In genomic region chr14:57179273-57179672, GRCh38 we compare ENCODE assay signal across 30 cellular contexts.
"Had no signal": no experiment of that assay in that cellular context is flagged by ENCODE, and none has a peak within 500 bp of the region (broad histone marks: within the 10 kb centered on the region; RNA-seq: fewer than 3 reads in every experiment).

No MANE protein-coding gene starts in this region.

- H3K9me3 ChIP-seq: adrenal gland, body of pancreas, esophagus squamous epithelium, gastroesophageal sphincter, heart left ventricle had no signal

- H3K27me3 ChIP-seq: body of pancreas, gastroesophageal sphincter had no signal

- H3K4me3 Mint-ChIP-seq: activated B cell treated with CpG ODN at 0.5 μM for 24 hours; activated CD8-positive, alpha-beta T cell treated with anti-CD3 and anti-CD28 coated beads for 36 hours; activated naive CD4-positive, alpha-beta T cell treated with anti-CD3 and anti-CD28 coated beads for 36 hours; activated naive CD4-positive, alpha-beta T cell treated with anti-CD3 and anti-CD28 coated beads, Interleukin-2, amount 50 U/mL, for 24 hours; activated naive CD8-positive, alpha-beta T cell treated with anti-CD3 and anti-CD28 coated beads for 36 hours; activated naive CD8-positive, alpha-beta T cell treated with anti-CD3 and anti-CD28 coated beads, Interleukin-2, amount 50 U/mL, for 24 hours; activated T-cell treated with anti-CD3 and anti-CD28 coated beads, Interleukin-2, amount 50 U/mL, for 4 hours; activated T-helper 1 cell treated with anti-CD3 and anti-CD28 coated beads, Interleukin-12 subunit alpha, Interleukin-12 subunit beta, Interleukin-2, Interleukin-4 antibody, amounts not matched to agents 30 ng/mL and 10 ng/mL and 1 ng/mL, durations not matched to agents 14 hours and 24 hours and 36 hours; effector memory CD8-positive, alpha-beta T cell had no signal

- H3K27ac ChIP-seq: adrenal gland, body of pancreas, epithelial cell of prostate, esophagus squamous epithelium, gastroesophageal sphincter, heart left ventricle had no signal

- H3K9me3 Mint-ChIP-seq: activated B cell treated with CpG ODN at 0.5 μM for 24 hours; activated CD8-positive, alpha-beta T cell treated with anti-CD3 and anti-CD28 coated beads for 36 hours; activated naive CD4-positive, alpha-beta T cell treated with anti-CD3 and anti-CD28 coated beads for 36 hours; activated naive CD4-positive, alpha-beta T cell treated with anti-CD3 and anti-CD28 coated beads, Interleukin-2, amount 50 U/mL, for 24 hours; activated naive CD8-positive, alpha-beta T cell treated with anti-CD3 and anti-CD28 coated beads for 36 hours; activated naive CD8-positive, alpha-beta T cell treated with anti-CD3 and anti-CD28 coated beads, Interleukin-2, amount 50 U/mL, for 24 hours; activated T-cell treated with anti-CD3 and anti-CD28 coated beads, Interleukin-2, amount 50 U/mL, for 4 hours; activated T-helper 1 cell treated with anti-CD3 and anti-CD28 coated beads, Interleukin-12 subunit alpha, Interleukin-12 subunit beta, Interleukin-2, Interleukin-4 antibody, amounts not matched to agents 30 ng/mL and 10 ng/mL and 1 ng/mL, durations not matched to agents 14 hours and 24 hours and 36 hours; activated T-helper 2 cell treated with anti-CD3 and anti-CD28 coated beads, Interferon-gamma antibody, Interleukin-2, Interleukin-4, amounts not matched to agents 10 μg/mL and 5 μg/mL and 100 μg/mL, durations not matched to agents 14 hours and 24 hours and 36 hours; effector memory CD8-positive, alpha-beta T cell had no signal

- ATAC-seq: activated CD4-positive, CD25-positive, alpha-beta regulatory T cell treated with anti-CD3 and anti-CD28 coated beads, Interleukin-2, amount 50 U/mL, for 24 hours; activated CD8-positive, alpha-beta T cell treated with anti-CD3 and anti-CD28 coated beads for 36 hours; activated naive CD8-positive, alpha-beta T cell treated with anti-CD3 and anti-CD28 coated beads, Interleukin-2, amount 50 U/mL, for 24 hours; activated T-cell treated with anti-CD3 and anti-CD28 coated beads, Interleukin-2, amount 50 U/mL, for 4 hours; body of pancreas; effector memory CD8-positive, alpha-beta T cell; gastroesophageal sphincter; heart left ventricle had no signal

- H3K27ac Mint-ChIP-seq: activated B cell treated with CpG ODN at 0.5 μM for 24 hours; activated CD8-positive, alpha-beta T cell treated with anti-CD3 and anti-CD28 coated beads for 36 hours; activated naive CD4-positive, alpha-beta T cell treated with anti-CD3 and anti-CD28 coated beads for 36 hours; activated naive CD4-positive, alpha-beta T cell treated with anti-CD3 and anti-CD28 coated beads, Interleukin-2, amount 50 U/mL, for 24 hours; activated naive CD8-positive, alpha-beta T cell treated with anti-CD3 and anti-CD28 coated beads for 36 hours; activated naive CD8-positive, alpha-beta T cell treated with anti-CD3 and anti-CD28 coated beads, Interleukin-2, amount 50 U/mL, for 24 hours; activated T-helper 1 cell treated with anti-CD3 and anti-CD28 coated beads, Interleukin-12 subunit alpha, Interleukin-12 subunit beta, Interleukin-2, Interleukin-4 antibody, amounts not matched to agents 30 ng/mL and 10 ng/mL and 1 ng/mL, durations not matched to agents 14 hours and 24 hours and 36 hours; activated T-helper 2 cell treated with anti-CD3 and anti-CD28 coated beads, Interferon-gamma antibody, Interleukin-2, Interleukin-4, amounts not matched to agents 10 μg/mL and 5 μg/mL and 100 μg/mL, durations not matched to agents 14 hours and 24 hours and 36 hours; effector memory CD8-positive, alpha-beta T cell had no signal

- H3K4me1 Mint-ChIP-seq: activated B cell treated with CpG ODN at 0.5 μM for 24 hours; activated naive CD4-positive, alpha-beta T cell treated with anti-CD3 and anti-CD28 coated beads, Interleukin-2, amount 50 U/mL, for 24 hours; activated naive CD8-positive, alpha-beta T cell treated with anti-CD3 and anti-CD28 coated beads for 36 hours; activated naive CD8-positive, alpha-beta T cell treated with anti-CD3 and anti-CD28 coated beads, Interleukin-2, amount 50 U/mL, for 24 hours had no signal

- H3K36me3 Mint-ChIP-seq: activated naive CD4-positive, alpha-beta T cell treated with anti-CD3 and anti-CD28 coated beads, Interleukin-2, amount 50 U/mL, for 24 hours; activated naive CD8-positive, alpha-beta T cell treated with anti-CD3 and anti-CD28 coated beads for 36 hours had no signal

- H3K4me1 ChIP-seq: adrenal gland, body of pancreas, esophagus squamous epithelium, gastroesophageal sphincter, heart left ventricle had no signal

- H3K36me3 ChIP-seq: adrenal gland, esophagus squamous epithelium, gastroesophageal sphincter, heart left ventricle had no signal

- DNase-seq: activated B cell treated with CpG ODN at 0.5 μM for 24 hours; activated CD4-positive, alpha-beta T cell treated with anti-CD3 and anti-CD28 coated beads for 48 hours; activated CD4-positive, alpha-beta T cell treated with anti-CD3 and anti-CD28 coated beads, Interleukin-2, amount 50 U/mL, for 1 hour; activated CD4-positive, alpha-beta T cell treated with anti-CD3 and anti-CD28 coated beads, Interleukin-2, amount 50 U/mL, for 48 hours; activated CD8-positive, alpha-beta memory T cell treated with anti-CD3 and anti-CD28 coated beads for 24 hours; activated CD8-positive, alpha-beta T cell treated with anti-CD3 and anti-CD28 coated beads for 36 hours; activated effector memory CD4-positive, alpha-beta T cell treated with anti-CD3 and anti-CD28 coated beads, Interleukin-2, amount 50 U/mL, for 16 hours; activated naive CD4-positive, alpha-beta T cell treated with anti-CD3 and anti-CD28 coated beads for 36 hours; activated naive CD8-positive, alpha-beta T cell treated with anti-CD3 and anti-CD28 coated beads for 36 hours; activated naive CD8-positive, alpha-beta T cell treated with anti-CD3 and anti-CD28 coated beads, Interleukin-2, amount 50 U/mL, for 24 hours; activated T-cell treated with anti-CD3 and anti-CD28 coated beads, Interleukin-2, amount 50 U/mL, for 4 hours; adrenal gland; amygdala; aorta; body of pancreas; caudate nucleus; cortex of kidney; dermis blood vessel endothelial cell; effector CD4-positive, alpha-beta T cell; effector memory CD8-positive, alpha-beta T cell; esophagus squamous epithelium; foreskin melanocyte; heart left ventricle; T-helper 2 cell had no signal

- H3K4me3 ChIP-seq: adrenal gland, body of pancreas, esophagus squamous epithelium, gastroesophageal sphincter, heart left ventricle had no signal
